8 cellular contexts compared by ENCODE assay signal in genomic region chr19:6767081-6767356, GRCh38. TPM values are rescaled to one million over a fixed set of nuclear protein-coding genes. Genes with fewer than 3 reads are reported as not detected.
A peak's percentile ranks its signal among the peaks of the same experiment; 100 is the strongest.
DNase-seq lines count a peak whose midpoint lies in the region; ATAC-seq and TF ChIP-seq lines count a peak whose summit lies in the region.

No MANE protein-coding gene starts in this region.

- peak overlapping the region; percentile 86 for H3K27ac Mint-ChIP-seq in activated naive CD4-positive, alpha-beta T cell treated with anti-CD3 and anti-CD28 coated beads, Interleukin-2, amount 50 U/mL, for 24 hours

- peak overlapping the region; percentile 91 for H3K4me3 Mint-ChIP-seq in activated naive CD4-positive, alpha-beta T cell treated with anti-CD3 and anti-CD28 coated beads, Interleukin-2, amount 50 U/mL, for 24 hours

- peak; percentile 20 for ATAC-seq in HG03378 (IDR thresholded peaks at IDR 0.05; ENCODE audit: unreplicated experiment)
- ATAC-seq in lower lobe of right lung, result peak; percentile 52 to 62

- H3K36me3 ChIP-seq in lower lobe of right lung, result peaks cover 9% of the 10 kb centered on the region

- peaks cover 41% of the 10 kb centered on the region for H3K4me1 Mint-ChIP-seq in activated naive CD4-positive, alpha-beta T cell treated with anti-CD3 and anti-CD28 coated beads, Interleukin-2, amount 50 U/mL, for 24 hours

- peaks cover 31% of the 10 kb centered on the region for H3K4me1 ChIP-seq in lower lobe of right lung

- no peaks in the 10 kb centered on the region for H3K27me3 Mint-ChIP-seq in activated naive CD4-positive, alpha-beta T cell treated with anti-CD3 and anti-CD28 coated beads, Interleukin-2, amount 50 U/mL, for 24 hours

- peaks cover 8% of the 10 kb centered on the region for H3K27me3 ChIP-seq in lower lobe of right lung (ENCODE audit: low read depth)

- no peaks in the 10 kb centered on the region for H3K9me3 Mint-ChIP-seq in activated naive CD4-positive, alpha-beta T cell treated with anti-CD3 and anti-CD28 coated beads, Interleukin-2, amount 50 U/mL, for 24 hours

- no peak for TF ChIP-seq CTCF in lower lobe of right lung (IDR thresholded peaks at IDR 0.05)

- H3K27ac ChIP-seq in lower lobe of right lung (peak overlapping the region; percentile 74), caudate nucleus (ENCODE audit: low read depth, low read length) (no peak overlapping the region)

- intact Hi-C loops in lower lobe of right lung (cut with DNase I), result no loop called here

- peak overlapping the region; percentile 61 for H3K4me3 ChIP-seq in lower lobe of right lung

- H3K36me3 Mint-ChIP-seq in activated naive CD4-positive, alpha-beta T cell treated with anti-CD3 and anti-CD28 coated beads, Interleukin-2, amount 50 U/mL, for 24 hours, result no peaks in the 10 kb centered on the region

- DNase-seq in activated gamma-delta T cell treated with Interleukin-2 at 50 U/mL for 16 hours, result peak; percentile 60
- no peak for DNase-seq in activated gamma-delta T cell (lab: John Stamatoyannopoulos, UW)
- DNase-seq in lower lobe of right lung, result no peak
- no peak for DNase-seq in caudate nucleus (lab: John Stamatoyannopoulos, UW)
- DNase-seq in ureter (ENCODE audit: low spot score), result no peak
- DNase-seq in hypothalamus (lab: John Stamatoyannopoulos, UW), result no peak

- H3K9me3 ChIP-seq in lower lobe of right lung, result no peaks in the 10 kb centered on the region

RNA-seq across cellular contexts. Expression of gene SH2D3A, which starts 0.2 kb away (rescaled TPM):
- 21.2 TPM for total RNA-seq in lower lobe of right lung
- 68.7 TPM for total RNA-seq in ureter

RNA-seq across cellular contexts. Expression of gene VAV1, which starts 5.5 kb away (rescaled TPM):
- total RNA-seq in lower lobe of right lung (36.2 TPM), ureter (12.1 TPM)

RNA-seq across cellular contexts. Expression of gene TRIP10, which starts 27.5 kb away (rescaled TPM):
- 65.8 TPM for total RNA-seq in lower lobe of right lung
- 86.0 TPM for total RNA-seq in ureter

RNA-seq across cellular contexts. Expression of gene GPR108, which starts 29.6 kb away (rescaled TPM):
- total RNA-seq in lower lobe of right lung, result 87.0 TPM
- 74.0 TPM for total RNA-seq in ureter

RNA-seq across cellular contexts. Expression of gene C3, which starts 46.6 kb away (rescaled TPM):
- 1,321 TPM for total RNA-seq in lower lobe of right lung
- total RNA-seq in ureter, result 718 TPM
